Comparison of ENCODE assay signal across 11 cellular contexts in the genomic region with DNA sequence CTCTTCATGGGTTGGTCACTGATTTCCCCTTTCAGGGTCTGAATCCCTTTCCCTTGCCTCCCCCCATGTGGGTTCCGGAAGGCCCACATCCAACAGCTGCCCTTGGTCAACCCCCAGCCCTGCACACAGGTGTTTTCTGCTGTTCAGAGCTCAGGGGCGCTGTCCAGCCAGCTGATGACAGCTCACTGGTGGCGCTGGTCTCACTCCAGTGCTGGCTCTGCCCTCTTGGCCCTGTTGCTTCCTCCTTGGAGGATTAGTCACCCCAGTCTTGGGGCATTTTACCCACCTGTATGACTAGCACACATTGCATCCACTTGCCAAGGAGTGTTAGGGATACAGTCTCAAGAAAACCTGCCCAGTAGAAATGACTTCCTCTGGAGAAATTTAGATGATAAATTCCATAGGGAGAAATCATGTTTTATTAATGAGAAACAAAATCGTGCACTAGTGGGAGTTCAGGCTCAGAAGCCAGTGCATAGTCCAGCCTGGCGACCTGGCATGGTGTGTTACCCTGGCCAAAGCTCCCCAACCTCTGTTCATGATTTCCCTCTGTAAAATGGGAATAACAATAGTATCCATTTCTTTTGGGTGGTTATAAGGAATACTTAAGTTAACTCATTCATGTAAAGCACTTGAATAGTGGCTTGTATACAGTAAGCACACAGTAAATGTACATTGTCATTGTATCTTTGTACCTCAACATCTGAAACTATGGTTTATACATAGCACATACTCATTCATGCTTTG. TPM values are rescaled to one million over a fixed set of nuclear protein-coding genes. Genes with fewer than 3 reads are reported as not detected.
DNase-seq lines count a peak whose midpoint lies in the region; ATAC-seq and TF ChIP-seq lines count a peak whose summit lies in the region.
"Had no signal": no experiment of that assay in that cellular context is flagged by ENCODE, and none has a peak within 500 bp of the region (broad histone marks: within the 10 kb centered on the region; RNA-seq: fewer than 3 reads in every experiment).

No MANE protein-coding gene starts in this region.

- no peak for TF ChIP-seq POLR2A in right lobe of liver (IDR thresholded peaks at IDR 0.05)

- H3K36me3 Mint-ChIP-seq in chondrocyte (ENCODE audit: low read depth): peaks cover 1% of the 10 kb centered on the region

- H3K4me3 Mint-ChIP-seq in chondrocyte (ENCODE audit: unreplicated experiment): no peak overlapping the region
- H3K4me3 Mint-ChIP-seq: activated T-cell treated with anti-CD3 and anti-CD28 coated beads, Interleukin-2, amount 50 U/mL, for 24 hours had no signal

- H3K4me3 ChIP-seq in heart right ventricle: no peak overlapping the region
- no peak overlapping the region for H3K4me3 ChIP-seq in right lobe of liver
- H3K4me3 ChIP-seq in aorta (ENCODE audit: low read length in 2 of 2): no peak overlapping the region

- peak overlapping the region; percentile 30 for H3K27ac Mint-ChIP-seq in chondrocyte (ENCODE audit: unreplicated experiment)
- H3K27ac Mint-ChIP-seq: activated T-cell treated with anti-CD3 and anti-CD28 coated beads, Interleukin-2, amount 50 U/mL, for 24 hours had no signal

- DNase-seq in heart right ventricle (no peak), cardiac septum (ENCODE audit: low spot score) (no peak), chondrocyte (ENCODE audit: low spot score) (no peak), right lobe of liver (no peak), aorta (no peak)
- DNase-seq: activated T-cell treated with anti-CD3 and anti-CD28 coated beads, Interleukin-2, amount 50 U/mL, for 24 hours; DND-41; stimulated activated CD4-positive, alpha-beta T cell treated with anti-CD3 and anti-CD28 coated beads, Interleukin-12 subunit alpha, Interleukin-12 subunit beta, amount 100 ng/mL, for 4 hours had no signal

- peak overlapping the region in 2 of 10 donors; percentile 1 to 38 for H3K27ac ChIP-seq in heart right ventricle
- H3K27ac ChIP-seq in right lobe of liver: no peak overlapping the region
- no peak overlapping the region for H3K27ac ChIP-seq in aorta (ENCODE audit: low read depth in 1 of 2, low read length in 2 of 2)

- H3K27me3 Mint-ChIP-seq in chondrocyte (ENCODE audit: low read depth): no peaks in the 10 kb centered on the region

- H3K4me1 ChIP-seq in heart right ventricle: peaks cover 26 to 93% (median 63%) of the 10 kb centered on the region in 9 donors
- H3K4me1 ChIP-seq in right lobe of liver: no peaks in the 10 kb centered on the region
- H3K4me1 ChIP-seq in aorta (ENCODE audit: control insufficient read depth in 1 of 2, insufficient read depth in 2 of 2, low read length in 2 of 2): peaks cover 4 to 25% of the 10 kb centered on the region in 2 donors

- intact Hi-C loops in heart right ventricle (cut with DNase I) (no loop called here), cardiac septum (cut with DNase I) (no loop called here), right lobe of liver (cut with DNase I) (no loop called here), aorta (cut with DNase I) (no loop called here)

- H3K27me3 ChIP-seq in heart right ventricle (no peaks in the 10 kb centered on the region), right lobe of liver (no peaks in the 10 kb centered on the region), aorta (ENCODE audit: control insufficient read depth in 1 of 2, insufficient read depth in 2 of 2, low read length in 1 of 2) (no peaks in the 10 kb centered on the region)

- 74 to 83% methylated on average over 5 of the region's 5 CpGs for WGBS in heart right ventricle, 2 donors
- 58% methylated on average over 4 of the region's 5 CpGs for WGBS in right lobe of liver (ENCODE audit: insufficient coverage, low coverage, low lambda C conversion rate, missing lambda C conversion rate)
- 43 to 49% methylated on average over 5 of the region's 5 CpGs for WGBS in aorta, 2 donors

- TF ChIP-seq CTCF in heart right ventricle (IDR thresholded peaks at IDR 0.05) (no peak), chondrocyte (IDR thresholded peaks at IDR 0.05) (no peak), right lobe of liver (IDR thresholded peaks at IDR 0.05) (no peak)

- H3K9me3 ChIP-seq in heart right ventricle (no peaks in the 10 kb centered on the region), right lobe of liver (no peaks in the 10 kb centered on the region), aorta (ENCODE audit: control insufficient read depth, low read length) (no peaks in the 10 kb centered on the region)

- H3K36me3 ChIP-seq in heart right ventricle: peaks cover 0 to 21% (median 0%) of the 10 kb centered on the region in 9 donors
- H3K36me3 ChIP-seq in right lobe of liver: no peaks in the 10 kb centered on the region
- peaks cover 0 to 5% of the 10 kb centered on the region in 2 donors for H3K36me3 ChIP-seq in aorta (ENCODE audit: control insufficient read depth in 1 of 2, insufficient read depth in 2 of 2, low read length in 1 of 2)

- H3K4me1 Mint-ChIP-seq in chondrocyte (ENCODE audit: low read depth): peaks cover 86% of the 10 kb centered on the region

- H3K9me3 Mint-ChIP-seq in chondrocyte (ENCODE audit: low read depth): no peaks in the 10 kb centered on the region
- H3K9me3 Mint-ChIP-seq: activated T-cell treated with anti-CD3 and anti-CD28 coated beads, Interleukin-2, amount 50 U/mL, for 24 hours had no signal

- ATAC-seq in heart right ventricle (peak in 5 of 8 donors; percentile 31 to 70 (median 69)), right lobe of liver (peak in 3 of 4 donors; percentile 12 to 30 (median 15)), HG02763 (IDR thresholded peaks at IDR 0.05; ENCODE audit: unreplicated experiment) (no peak), GM19324 (IDR thresholded peaks at IDR 0.05; ENCODE audit: low FRiP score, unreplicated experiment) (no peak), HG03565 (IDR thresholded peaks at IDR 0.05; ENCODE audit: unreplicated experiment) (no peak), aorta (ENCODE audit: low FRiP score) (no peak)

RNA-seq across cellular contexts. Expression of a gene that starts 21.6 kb away (rescaled TPM):
- 10 to 100 TPM; 35.1 to 83.6 (median 66.5) TPM for total RNA-seq in heart right ventricle
- 10 to 100 TPM; 14.1 to 21.4 TPM for polyA plus RNA-seq in heart right ventricle
- total RNA-seq in cardiac septum: 125 TPM
- total RNA-seq in chondrocyte: 99.5 to 194 TPM (median 184 TPM) in 3 replicates
- 10 to 100 TPM in 4 of 6 experiments, 1 to 10 TPM in 2; 4.2 to 30.5 (median 16.7) TPM for total RNA-seq in right lobe of liver
- total RNA-seq in aorta: 100 to 1,000 TPM; 228 to 727 TPM
- polyA plus RNA-seq in aorta: 10 to 100 TPM; 47.3 to 66.2 TPM

Comparison
In these comparisons a context has a peak if more than half of its experiments do, and no peak if none do; other contexts are left out.
1. ATAC-seq: peak in heart right ventricle (5 of 8) and right lobe of liver (3 of 4); none in HG02763 (single experiment), GM19324 (single experiment), HG03565 (single experiment) and aorta (single experiment).